In genomic region chr16:57535680-57536305, GRCh38 we compare ENCODE assay signal across 8 cellular contexts. TPM values are rescaled to one million over a fixed set of nuclear protein-coding genes. Genes with fewer than 3 reads are reported as not detected.
DNase-seq lines count a peak whose midpoint lies in the region; ATAC-seq lines count a peak whose summit lies in the region.

No MANE protein-coding gene starts in this region.

- peak overlapping the region; percentile 88 for H3K27ac Mint-ChIP-seq in activated naive CD4-positive, alpha-beta T cell treated with anti-CD3 and anti-CD28 coated beads for 36 hours

- ATAC-seq in GM21737 (IDR thresholded peaks at IDR 0.05; ENCODE audit: unreplicated experiment), result peak; percentile 49

- DNase-seq in DMS79 treated with DMSO at 0.1 percent for 48 hours (lab: John Stamatoyannopoulos, UW) (peak; percentile 19), KG1 (lab: John Stamatoyannopoulos, UW) (peak; percentile 47), SK-MEL-5 (ENCODE audit: low read depth, low spot score) (peak; percentile 83), globus pallidus (ENCODE audit: low spot score) (peak; percentile 74), occipital lobe (lab: John Stamatoyannopoulos, UW) (peak; percentile 74), superior temporal gyrus (ENCODE audit: extremely low spot score) (peak; percentile 68)
- DNase-seq in activated naive CD4-positive, alpha-beta T cell treated with anti-CD3 and anti-CD28 coated beads for 36 hours, result peak; percentile 97

- in situ Hi-C loops in SK-MEL-5 (cut with HindIII; ENCODE audit: low pct_unique_long_range_greater_than_20kb, low sequenced_read_pairs), result no loop called here

- peaks cover 70% of the 10 kb centered on the region for H3K4me1 Mint-ChIP-seq in activated naive CD4-positive, alpha-beta T cell treated with anti-CD3 and anti-CD28 coated beads for 36 hours (ENCODE audit: low read depth)

- no peaks in the 10 kb centered on the region for H3K36me3 Mint-ChIP-seq in activated naive CD4-positive, alpha-beta T cell treated with anti-CD3 and anti-CD28 coated beads for 36 hours (ENCODE audit: low read depth)

- H3K27me3 Mint-ChIP-seq in activated naive CD4-positive, alpha-beta T cell treated with anti-CD3 and anti-CD28 coated beads for 36 hours (ENCODE audit: low read depth), result no peaks in the 10 kb centered on the region

- no peaks in the 10 kb centered on the region for H3K9me3 Mint-ChIP-seq in activated naive CD4-positive, alpha-beta T cell treated with anti-CD3 and anti-CD28 coated beads for 36 hours

- CTCF ChIA-PET in activated naive CD4-positive, alpha-beta T cell treated with anti-CD3 and anti-CD28 coated beads for 36 hours (lab: Charles Lee), result interaction anchor here (1.2 to 6.4 kb wide), 2 partner anchors 17 to 88 kb away, joined by 3 to 35 read pairs; partner anchors contain the start of genes CIAPIN1 and COQ9

- intact Hi-C loops in activated naive CD4-positive, alpha-beta T cell treated with anti-CD3 and anti-CD28 coated beads for 36 hours (cut with micrococcal nuclease), result loop anchor here (1.0 to 10.0 kb wide), 9 partner anchors 88 to 1093 kb away; partner anchors contain the start of genes CFAP20, CIAPIN1, CNOT1 and COQ9

- peak overlapping the region; percentile 85 for H3K4me3 Mint-ChIP-seq in activated naive CD4-positive, alpha-beta T cell treated with anti-CD3 and anti-CD28 coated beads for 36 hours

RNA-seq across cellular contexts. Expression of gene CCDC102A, which starts 0.6 kb away (rescaled TPM):
- 8.9 and 10.5 TPM in 2 replicates for total RNA-seq in SK-MEL-5 (2014; rRNA removed; shearing (Covaris generic))
- 10.6 and 13.7 TPM in 2 replicates for polyA plus RNA-seq in SK-MEL-5 (2015; cell fraction: cytosol; rRNA removed)
- polyA plus RNA-seq in SK-MEL-5 (2015; cell fraction: nucleus; rRNA removed), result 2.5 and 2.7 TPM in 2 replicates
- total RNA-seq in activated naive CD4-positive, alpha-beta T cell treated with anti-CD3 and anti-CD28 coated beads for 36 hours, result 1 to 10 TPM; 7.1 to 7.7 TPM
- 1.7 TPM for total RNA-seq in occipital lobe

RNA-seq across cellular contexts. Expression of gene ADGRG5, which starts 6.7 kb away (rescaled TPM):
- total RNA-seq in SK-MEL-5 (2014; rRNA removed; shearing (Covaris generic)), result not detected in 2 replicates
- polyA plus RNA-seq in SK-MEL-5 (2015; cell fraction: cytosol; rRNA removed), result 0.06 TPM in 1 of 2 replicates, not detected in the other
- not detected in 2 replicates for polyA plus RNA-seq in SK-MEL-5 (2015; cell fraction: nucleus; rRNA removed)
- total RNA-seq in activated naive CD4-positive, alpha-beta T cell treated with anti-CD3 and anti-CD28 coated beads for 36 hours, result 1 to 10 TPM; 1.0 to 1.2 TPM
- not detected for total RNA-seq in occipital lobe

RNA-seq across cellular contexts. Expression of gene DOK4, which starts 49.5 kb away (rescaled TPM):
- total RNA-seq in SK-MEL-5 (2014; rRNA removed; shearing (Covaris generic)), result 2.5 and 3.6 TPM in 2 replicates
- 3.9 TPM in 2 replicates for polyA plus RNA-seq in SK-MEL-5 (2015; cell fraction: cytosol; rRNA removed)
- 3.9 and 5.0 TPM in 2 replicates for polyA plus RNA-seq in SK-MEL-5 (2015; cell fraction: nucleus; rRNA removed)
- 1 to 10 TPM; 5.0 to 6.2 TPM for total RNA-seq in activated naive CD4-positive, alpha-beta T cell treated with anti-CD3 and anti-CD28 coated beads for 36 hours
- total RNA-seq in occipital lobe, result 65.0 TPM

Comparison
In these comparisons a context has a peak if more than half of its experiments do, and no peak if none do; other contexts are left out.
1. Peak in every context shown above with its lines: DNase-seq and ATAC-seq.
2. DNase-seq: peak in every context shown above with its lines; median percentile 97 in activated naive CD4-positive, alpha-beta T cell treated with anti-CD3 and anti-CD28 coated beads for 36 hours; 83 in SK-MEL-5; 74 in globus pallidus; 74 in occipital lobe; 68 in superior temporal gyrus; 47 in KG1; 19 in DMS79 treated with DMSO at 0.1 percent for 48 hours.